In the genomic region with DNA sequence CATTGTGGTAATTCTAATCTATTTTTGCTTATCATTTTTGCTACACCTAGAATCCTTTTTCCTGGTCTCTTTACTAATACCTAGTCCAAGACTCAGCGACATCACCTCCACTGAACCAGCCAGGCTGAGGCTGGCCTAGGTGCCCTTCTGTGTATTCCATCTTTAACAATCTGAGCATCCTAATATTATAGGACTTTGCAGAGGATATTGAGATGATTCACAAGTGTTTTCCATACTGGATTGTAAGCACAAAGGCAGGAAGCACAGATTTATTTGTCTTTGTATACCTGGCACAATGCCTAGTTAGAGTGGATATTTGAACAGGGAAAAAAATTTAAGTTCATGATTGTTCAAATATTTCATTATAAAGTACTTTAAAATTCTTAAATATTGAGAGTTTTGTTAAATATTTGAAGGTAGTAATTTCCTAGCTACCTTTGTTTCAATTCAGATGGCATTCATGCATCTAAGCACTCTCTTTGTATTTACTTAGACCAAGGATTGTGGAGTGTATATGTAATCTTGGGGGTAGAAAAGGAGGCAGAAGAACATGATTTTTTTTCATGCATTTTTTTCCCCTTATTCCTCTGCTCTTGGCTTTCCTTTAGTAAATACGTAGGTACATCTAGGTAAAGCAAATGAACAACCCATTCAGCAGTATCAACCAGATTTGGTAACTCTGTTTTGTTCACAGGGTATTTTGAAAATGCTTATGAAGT, we compare ENCODE assay signal across 2 cellular contexts.
TF ChIP-seq lines count a peak whose summit lies in the region.

No MANE protein-coding gene starts in this region.

TF ChIP-seq in IMR-90, 13 proteins besides CTCF, POLR2A, EP300 and RAD21:
- TF ChIP-seq SMC3 (IDR thresholded peaks at IDR 0.05; ENCODE audit: low read depth, low read length), result no peak
- no peak for TF ChIP-seq RCOR1 (IDR thresholded peaks at IDR 0.05; ENCODE audit: insufficient replicate concordance, low read length)
- TF ChIP-seq FOS (IDR thresholded peaks at IDR 0.05; ENCODE audit: low read depth, low read length), result no peak
- no peak for TF ChIP-seq MXI1 (IDR thresholded peaks at IDR 0.05; ENCODE audit: borderline replicate concordance, low read depth, low read length)
- TF ChIP-seq BHLHE40 (IDR thresholded peaks at IDR 0.05; ENCODE audit: low read depth, low read length), result no peak
- TF ChIP-seq, protein P1, sequence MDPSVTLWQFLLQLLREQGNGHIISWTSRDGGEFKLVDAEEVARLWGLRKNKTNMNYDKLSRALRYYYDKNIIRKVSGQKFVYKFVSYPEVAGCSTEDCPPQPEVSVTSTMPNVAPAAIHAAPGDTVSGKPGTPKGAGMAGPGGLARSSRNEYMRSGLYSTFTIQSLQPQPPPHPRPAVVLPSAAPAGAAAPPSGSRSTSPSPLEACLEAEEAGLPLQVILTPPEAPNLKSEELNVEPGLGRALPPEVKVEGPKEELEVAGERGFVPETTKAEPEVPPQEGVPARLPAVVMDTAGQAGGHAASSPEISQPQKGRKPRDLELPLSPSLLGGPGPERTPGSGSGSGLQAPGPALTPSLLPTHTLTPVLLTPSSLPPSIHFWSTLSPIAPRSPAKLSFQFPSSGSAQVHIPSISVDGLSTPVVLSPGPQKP (IDR thresholded peaks at IDR 0.05; ENCODE audit: borderline replicate concordance, low read depth, low read length), result no peak
- TF ChIP-seq CHD1 (IDR thresholded peaks at IDR 0.05; ENCODE audit: low read depth, low read length), result no peak
- TF ChIP-seq MAZ (IDR thresholded peaks at IDR 0.05; ENCODE audit: borderline replicate concordance, low read depth, low read length), result no peak
TF ChIP-seq in IMR-90: peak in this region for 0.

TF ChIP-seq in GM23338, 12 proteins besides CTCF, POLR2A, EP300 and RAD21:
- TF ChIP-seq POLR2AphosphoS5 (IDR thresholded peaks at IDR 0.05; ENCODE audit: low read depth), result no peak
- TF ChIP-seq EZH2 (IDR thresholded peaks at IDR 0.05; ENCODE audit: low read depth, unreplicated experiment), result no peak
- no peak for TF ChIP-seq JUNB (IDR thresholded peaks at IDR 0.05; ENCODE audit: unreplicated experiment)
- no peak for TF ChIP-seq EZH2phosphoT487 (IDR thresholded peaks at IDR 0.05; ENCODE audit: unreplicated experiment)
- TF ChIP-seq, protein P2, sequence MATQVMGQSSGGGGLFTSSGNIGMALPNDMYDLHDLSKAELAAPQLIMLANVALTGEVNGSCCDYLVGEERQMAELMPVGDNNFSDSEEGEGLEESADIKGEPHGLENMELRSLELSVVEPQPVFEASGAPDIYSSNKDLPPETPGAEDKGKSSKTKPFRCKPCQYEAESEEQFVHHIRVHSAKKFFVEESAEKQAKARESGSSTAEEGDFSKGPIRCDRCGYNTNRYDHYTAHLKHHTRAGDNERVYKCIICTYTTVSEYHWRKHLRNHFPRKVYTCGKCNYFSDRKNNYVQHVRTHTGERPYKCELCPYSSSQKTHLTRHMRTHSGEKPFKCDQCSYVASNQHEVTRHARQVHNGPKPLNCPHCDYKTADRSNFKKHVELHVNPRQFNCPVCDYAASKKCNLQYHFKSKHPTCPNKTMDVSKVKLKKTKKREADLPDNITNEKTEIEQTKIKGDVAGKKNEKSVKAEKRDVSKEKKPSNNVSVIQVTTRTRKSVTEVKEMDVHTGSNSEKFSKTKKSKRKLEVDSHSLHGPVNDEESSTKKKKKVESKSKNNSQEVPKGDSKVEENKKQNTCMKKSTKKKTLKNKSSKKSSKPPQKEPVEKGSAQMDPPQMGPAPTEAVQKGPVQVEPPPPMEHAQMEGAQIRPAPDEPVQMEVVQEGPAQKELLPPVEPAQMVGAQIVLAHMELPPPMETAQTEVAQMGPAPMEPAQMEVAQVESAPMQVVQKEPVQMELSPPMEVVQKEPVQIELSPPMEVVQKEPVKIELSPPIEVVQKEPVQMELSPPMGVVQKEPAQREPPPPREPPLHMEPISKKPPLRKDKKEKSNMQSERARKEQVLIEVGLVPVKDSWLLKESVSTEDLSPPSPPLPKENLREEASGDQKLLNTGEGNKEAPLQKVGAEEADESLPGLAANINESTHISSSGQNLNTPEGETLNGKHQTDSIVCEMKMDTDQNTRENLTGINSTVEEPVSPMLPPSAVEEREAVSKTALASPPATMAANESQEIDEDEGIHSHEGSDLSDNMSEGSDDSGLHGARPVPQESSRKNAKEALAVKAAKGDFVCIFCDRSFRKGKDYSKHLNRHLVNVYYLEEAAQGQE (IDR thresholded peaks at IDR 0.05; ENCODE audit: unreplicated experiment), result no peak
- no peak for TF ChIP-seq ZNF114 (CRISPR knock-in tag; IDR thresholded peaks at IDR 0.05)
- TF ChIP-seq STAT1 (IDR thresholded peaks at IDR 0.05; ENCODE audit: unreplicated experiment), result no peak
- TF ChIP-seq, protein P3, sequence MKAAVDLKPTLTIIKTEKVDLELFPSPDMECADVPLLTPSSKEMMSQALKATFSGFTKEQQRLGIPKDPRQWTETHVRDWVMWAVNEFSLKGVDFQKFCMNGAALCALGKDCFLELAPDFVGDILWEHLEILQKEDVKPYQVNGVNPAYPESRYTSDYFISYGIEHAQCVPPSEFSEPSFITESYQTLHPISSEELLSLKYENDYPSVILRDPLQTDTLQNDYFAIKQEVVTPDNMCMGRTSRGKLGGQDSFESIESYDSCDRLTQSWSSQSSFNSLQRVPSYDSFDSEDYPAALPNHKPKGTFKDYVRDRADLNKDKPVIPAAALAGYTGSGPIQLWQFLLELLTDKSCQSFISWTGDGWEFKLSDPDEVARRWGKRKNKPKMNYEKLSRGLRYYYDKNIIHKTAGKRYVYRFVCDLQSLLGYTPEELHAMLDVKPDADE (IDR thresholded peaks at IDR 0.05), result no peak
- TF ChIP-seq ZNF331 (CRISPR knock-in tag; IDR thresholded peaks at IDR 0.05; ENCODE audit: low read depth), result no peak
- TF ChIP-seq, protein P4, sequence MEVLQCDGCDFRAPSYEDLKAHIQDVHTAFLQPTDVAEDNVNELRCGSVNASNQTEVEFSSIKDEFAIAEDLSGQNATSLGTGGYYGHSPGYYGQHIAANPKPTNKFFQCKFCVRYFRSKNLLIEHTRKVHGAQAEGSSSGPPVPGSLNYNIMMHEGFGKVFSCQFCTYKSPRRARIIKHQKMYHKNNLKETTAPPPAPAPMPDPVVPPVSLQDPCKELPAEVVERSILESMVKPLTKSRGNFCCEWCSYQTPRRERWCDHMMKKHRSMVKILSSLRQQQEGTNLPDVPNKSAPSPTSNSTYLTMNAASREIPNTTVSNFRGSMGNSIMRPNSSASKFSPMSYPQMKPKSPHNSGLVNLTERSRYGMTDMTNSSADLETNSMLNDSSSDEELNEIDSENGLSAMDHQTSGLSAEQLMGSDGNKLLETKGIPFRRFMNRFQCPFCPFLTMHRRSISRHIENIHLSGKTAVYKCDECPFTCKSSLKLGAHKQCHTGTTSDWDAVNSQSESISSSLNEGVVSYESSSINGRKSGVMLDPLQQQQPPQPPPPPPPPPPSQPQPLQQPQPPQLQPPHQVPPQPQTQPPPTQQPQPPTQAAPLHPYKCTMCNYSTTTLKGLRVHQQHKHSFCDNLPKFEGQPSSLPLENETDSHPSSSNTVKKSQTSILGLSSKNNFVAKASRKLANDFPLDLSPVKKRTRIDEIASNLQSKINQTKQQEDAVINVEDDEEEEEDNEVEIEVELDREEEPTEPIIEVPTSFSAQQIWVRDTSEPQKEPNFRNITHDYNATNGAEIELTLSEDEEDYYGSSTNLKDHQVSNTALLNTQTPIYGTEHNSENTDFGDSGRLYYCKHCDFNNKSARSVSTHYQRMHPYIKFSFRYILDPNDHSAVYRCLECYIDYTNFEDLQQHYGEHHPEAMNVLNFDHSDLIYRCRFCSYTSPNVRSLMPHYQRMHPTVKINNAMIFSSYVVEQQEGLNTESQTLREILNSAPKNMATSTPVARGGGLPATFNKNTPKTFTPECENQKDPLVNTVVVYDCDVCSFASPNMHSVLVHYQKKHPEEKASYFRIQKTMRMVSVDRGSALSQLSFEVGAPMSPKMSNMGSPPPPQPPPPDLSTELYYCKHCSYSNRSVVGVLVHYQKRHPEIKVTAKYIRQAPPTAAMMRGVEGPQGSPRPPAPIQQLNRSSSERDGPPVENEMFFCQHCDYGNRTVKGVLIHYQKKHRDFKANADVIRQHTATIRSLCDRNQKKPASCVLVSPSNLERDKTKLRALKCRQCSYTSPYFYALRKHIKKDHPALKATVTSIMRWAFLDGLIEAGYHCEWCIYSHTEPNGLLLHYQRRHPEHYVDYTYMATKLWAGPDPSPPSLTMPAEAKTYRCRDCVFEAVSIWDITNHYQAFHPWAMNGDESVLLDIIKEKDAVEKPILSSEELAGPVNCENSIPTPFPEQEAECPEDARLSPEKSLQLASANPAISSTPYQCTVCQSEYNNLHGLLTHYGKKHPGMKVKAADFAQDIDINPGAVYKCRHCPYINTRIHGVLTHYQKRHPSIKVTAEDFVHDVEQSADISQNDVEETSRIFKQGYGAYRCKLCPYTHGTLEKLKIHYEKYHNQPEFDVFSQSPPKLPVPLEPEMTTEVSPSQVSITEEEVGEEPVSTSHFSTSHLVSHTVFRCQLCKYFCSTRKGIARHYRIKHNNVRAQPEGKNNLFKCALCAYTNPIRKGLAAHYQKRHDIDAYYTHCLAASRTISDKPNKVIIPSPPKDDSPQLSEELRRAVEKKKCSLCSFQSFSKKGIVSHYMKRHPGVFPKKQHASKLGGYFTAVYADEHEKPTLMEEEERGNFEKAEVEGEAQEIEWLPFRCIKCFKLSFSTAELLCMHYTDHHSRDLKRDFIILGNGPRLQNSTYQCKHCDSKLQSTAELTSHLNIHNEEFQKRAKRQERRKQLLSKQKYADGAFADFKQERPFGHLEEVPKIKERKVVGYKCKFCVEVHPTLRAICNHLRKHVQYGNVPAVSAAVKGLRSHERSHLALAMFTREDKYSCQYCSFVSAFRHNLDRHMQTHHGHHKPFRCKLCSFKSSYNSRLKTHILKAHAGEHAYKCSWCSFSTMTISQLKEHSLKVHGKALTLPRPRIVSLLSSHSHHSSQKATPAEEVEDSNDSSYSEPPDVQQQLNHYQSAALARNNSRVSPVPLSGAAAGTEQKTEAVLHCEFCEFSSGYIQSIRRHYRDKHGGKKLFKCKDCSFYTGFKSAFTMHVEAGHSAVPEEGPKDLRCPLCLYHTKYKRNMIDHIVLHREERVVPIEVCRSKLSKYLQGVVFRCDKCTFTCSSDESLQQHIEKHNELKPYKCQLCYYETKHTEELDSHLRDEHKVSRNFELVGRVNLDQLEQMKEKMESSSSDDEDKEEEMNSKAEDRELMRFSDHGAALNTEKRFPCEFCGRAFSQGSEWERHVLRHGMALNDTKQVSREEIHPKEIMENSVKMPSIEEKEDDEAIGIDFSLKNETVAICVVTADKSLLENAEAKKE (CRISPR knock-in tag; IDR thresholded peaks at IDR 0.05), result no peak
- no peak for TF ChIP-seq NANOG (IDR thresholded peaks at IDR 0.05; ENCODE audit: borderline replicate concordance)
- TF ChIP-seq CREB1 (CRISPR knock-in tag; IDR thresholded peaks at IDR 0.05; ENCODE audit: low read depth), result no peak
TF ChIP-seq in GM23338: peak in this region for 0.
